ENCODE assay signal across 2 cellular contexts in genomic region chr20:17868146-17868545, GRCh38.
TF ChIP-seq lines count a peak whose summit lies in the region.

No MANE protein-coding gene starts in this region.

TF ChIP-seq in GM23338, 12 proteins besides CTCF, POLR2A, EP300 and RAD21:
- TF ChIP-seq ZNF462 (CRISPR knock-in tag; IDR thresholded peaks at IDR 0.05) (no peak), POLR2AphosphoS5 (IDR thresholded peaks at IDR 0.05; ENCODE audit: low read depth) (no peak), ZNF114 (CRISPR knock-in tag; IDR thresholded peaks at IDR 0.05) (no peak), NANOG (IDR thresholded peaks at IDR 0.05; ENCODE audit: borderline replicate concordance) (peak; percentile 62; the same call in 1 of the 2 replicates)
TF ChIP-seq in GM23338: peak in this region for 1.

TF ChIP-seq in H1, 55 proteins besides CTCF, POLR2A, EP300 and RAD21:
- TF ChIP-seq TCF12 (IDR thresholded peaks at IDR 0.05; ENCODE audit: low read depth, low read length) (0 out of 2 replicates have a peak, but pooled peaks have one; percentile 50), KDM5A (IDR thresholded peaks at IDR 0.05; ENCODE audit: low read length) (no peak)
